Comparison of ENCODE assay signal across 1 cellular context in the genomic region with DNA sequence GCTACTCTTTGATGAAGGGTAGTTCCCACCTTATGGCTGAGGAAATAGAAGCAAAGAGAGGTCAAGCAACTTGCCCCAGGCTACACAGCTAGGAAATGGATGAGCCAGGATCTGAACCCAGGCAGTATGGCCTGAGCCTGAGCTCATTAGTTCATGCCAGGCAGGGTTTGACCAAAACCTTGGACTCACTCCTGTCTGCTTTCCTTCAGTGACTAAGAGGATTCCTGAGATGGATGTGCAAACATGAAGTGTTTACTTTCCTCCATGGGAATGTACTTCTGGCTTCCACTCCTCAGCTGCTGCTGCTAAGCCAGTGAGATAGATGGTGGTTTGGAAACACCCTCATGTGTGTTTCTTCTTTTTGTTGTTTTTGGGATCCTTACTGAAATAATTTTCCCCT.
TF ChIP-seq lines count a peak whose summit lies in the region.

No MANE protein-coding gene starts in this region.

TF ChIP-seq in HepG2, 621 proteins besides CTCF, POLR2A, EP300 and RAD21 (continued from another document and continues in another):
- no peak for TF ChIP-seq ZSCAN21 (CRISPR knock-in tag; IDR thresholded peaks at IDR 0.05; ENCODE audit: borderline replicate concordance)
- peak; percentile 68; the same call in 1 of the 2 replicates for TF ChIP-seq SMARCE1 (IDR thresholded peaks at IDR 0.05; ENCODE audit: borderline replicate concordance)
- TF ChIP-seq MXD4 (CRISPR knock-in tag; IDR thresholded peaks at IDR 0.05), result no peak
- TF ChIP-seq FOXP1 (IDR thresholded peaks at IDR 0.05), result no peak
- peak; percentile 45; the same call in 1 of the 2 replicates for TF ChIP-seq FOXP1 (CRISPR knock-in tag; IDR thresholded peaks at IDR 0.05)
- no peak for TF ChIP-seq CHD2 (IDR thresholded peaks at IDR 0.05; ENCODE audit: low read depth, low read length)
- peak; percentile 83 for TF ChIP-seq FOXA3 (CRISPR knock-in tag; IDR thresholded peaks at IDR 0.05)
- no peak for TF ChIP-seq ZKSCAN5 (CRISPR knock-in tag; IDR thresholded peaks at IDR 0.05)
- TF ChIP-seq ZBTB21 (CRISPR knock-in tag; IDR thresholded peaks at IDR 0.05), result no peak
- peak; percentile 26; the same call in 1 of the 2 replicates for TF ChIP-seq ERF (CRISPR knock-in tag; IDR thresholded peaks at IDR 0.05)
- peak; percentile 86; the same call in 1 of the 2 replicates for TF ChIP-seq ZNF768 (CRISPR knock-in tag; IDR thresholded peaks at IDR 0.05)
- no peak for TF ChIP-seq ZFP90 (CRISPR knock-in tag; IDR thresholded peaks at IDR 0.05; ENCODE audit: borderline replicate concordance)
- TF ChIP-seq ZNF430 (CRISPR knock-in tag; IDR thresholded peaks at IDR 0.05), result no peak
- TF ChIP-seq ZNF598 (CRISPR knock-in tag; IDR thresholded peaks at IDR 0.05; ENCODE audit: borderline replicate concordance), result no peak
- TF ChIP-seq, protein P1, sequence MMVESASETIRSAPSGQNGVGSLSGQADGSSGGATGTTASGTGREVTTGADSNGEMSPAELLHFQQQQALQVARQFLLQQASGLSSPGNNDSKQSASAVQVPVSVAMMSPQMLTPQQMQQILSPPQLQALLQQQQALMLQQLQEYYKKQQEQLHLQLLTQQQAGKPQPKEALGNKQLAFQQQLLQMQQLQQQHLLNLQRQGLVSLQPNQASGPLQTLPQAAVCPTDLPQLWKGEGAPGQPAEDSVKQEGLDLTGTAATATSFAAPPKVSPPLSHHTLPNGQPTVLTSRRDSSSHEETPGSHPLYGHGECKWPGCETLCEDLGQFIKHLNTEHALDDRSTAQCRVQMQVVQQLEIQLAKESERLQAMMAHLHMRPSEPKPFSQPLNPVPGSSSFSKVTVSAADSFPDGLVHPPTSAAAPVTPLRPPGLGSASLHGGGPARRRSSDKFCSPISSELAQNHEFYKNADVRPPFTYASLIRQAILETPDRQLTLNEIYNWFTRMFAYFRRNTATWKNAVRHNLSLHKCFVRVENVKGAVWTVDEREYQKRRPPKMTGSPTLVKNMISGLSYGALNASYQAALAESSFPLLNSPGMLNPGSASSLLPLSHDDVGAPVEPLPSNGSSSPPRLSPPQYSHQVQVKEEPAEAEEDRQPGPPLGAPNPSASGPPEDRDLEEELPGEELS (CRISPR knock-in tag; IDR thresholded peaks at IDR 0.05), result peak; percentile 41
- peak; percentile 83 for TF ChIP-seq ZNF24 (IDR thresholded peaks at IDR 0.05)
- TF ChIP-seq, protein P2, sequence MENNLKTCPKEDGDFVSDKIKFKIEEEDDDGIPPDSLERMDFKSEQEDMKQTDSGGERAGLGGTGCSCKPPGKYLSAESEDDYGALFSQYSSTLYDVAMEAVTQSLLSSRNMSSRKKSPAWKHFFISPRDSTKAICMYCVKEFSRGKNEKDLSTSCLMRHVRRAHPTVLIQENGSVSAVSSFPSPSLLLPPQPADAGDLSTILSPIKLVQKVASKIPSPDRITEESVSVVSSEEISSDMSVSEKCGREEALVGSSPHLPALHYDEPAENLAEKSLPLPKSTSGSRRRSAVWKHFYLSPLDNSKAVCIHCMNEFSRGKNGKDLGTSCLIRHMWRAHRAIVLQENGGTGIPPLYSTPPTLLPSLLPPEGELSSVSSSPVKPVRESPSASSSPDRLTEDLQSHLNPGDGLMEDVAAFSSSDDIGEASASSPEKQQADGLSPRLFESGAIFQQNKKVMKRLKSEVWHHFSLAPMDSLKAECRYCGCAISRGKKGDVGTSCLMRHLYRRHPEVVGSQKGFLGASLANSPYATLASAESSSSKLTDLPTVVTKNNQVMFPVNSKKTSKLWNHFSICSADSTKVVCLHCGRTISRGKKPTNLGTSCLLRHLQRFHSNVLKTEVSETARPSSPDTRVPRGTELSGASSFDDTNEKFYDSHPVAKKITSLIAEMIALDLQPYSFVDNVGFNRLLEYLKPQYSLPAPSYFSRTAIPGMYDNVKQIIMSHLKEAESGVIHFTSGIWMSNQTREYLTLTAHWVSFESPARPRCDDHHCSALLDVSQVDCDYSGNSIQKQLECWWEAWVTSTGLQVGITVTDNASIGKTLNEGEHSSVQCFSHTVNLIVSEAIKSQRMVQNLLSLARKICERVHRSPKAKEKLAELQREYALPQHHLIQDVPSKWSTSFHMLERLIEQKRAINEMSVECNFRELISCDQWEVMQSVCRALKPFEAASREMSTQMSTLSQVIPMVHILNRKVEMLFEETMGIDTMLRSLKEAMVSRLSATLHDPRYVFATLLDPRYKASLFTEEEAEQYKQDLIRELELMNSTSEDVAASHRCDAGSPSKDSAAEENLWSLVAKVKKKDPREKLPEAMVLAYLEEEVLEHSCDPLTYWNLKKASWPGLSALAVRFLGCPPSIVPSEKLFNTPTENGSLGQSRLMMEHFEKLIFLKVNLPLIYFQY (CRISPR knock-in tag; IDR thresholded peaks at IDR 0.05; ENCODE audit: borderline replicate concordance), result no peak
- no peak for TF ChIP-seq RARG (CRISPR knock-in tag; IDR thresholded peaks at IDR 0.05; ENCODE audit: low read depth)
- TF ChIP-seq PHF21A (CRISPR knock-in tag; IDR thresholded peaks at IDR 0.05), result 0 out of 2 replicates have a peak, but pooled peaks have one; percentile 26
- peak; percentile 20; the same call in 1 of the 2 replicates for TF ChIP-seq HMG20A (CRISPR knock-in tag; IDR thresholded peaks at IDR 0.05; ENCODE audit: borderline replicate concordance)
- TF ChIP-seq RAD51 (IDR thresholded peaks at IDR 0.05; ENCODE audit: borderline replicate concordance), result no peak
- TF ChIP-seq, protein P3, sequence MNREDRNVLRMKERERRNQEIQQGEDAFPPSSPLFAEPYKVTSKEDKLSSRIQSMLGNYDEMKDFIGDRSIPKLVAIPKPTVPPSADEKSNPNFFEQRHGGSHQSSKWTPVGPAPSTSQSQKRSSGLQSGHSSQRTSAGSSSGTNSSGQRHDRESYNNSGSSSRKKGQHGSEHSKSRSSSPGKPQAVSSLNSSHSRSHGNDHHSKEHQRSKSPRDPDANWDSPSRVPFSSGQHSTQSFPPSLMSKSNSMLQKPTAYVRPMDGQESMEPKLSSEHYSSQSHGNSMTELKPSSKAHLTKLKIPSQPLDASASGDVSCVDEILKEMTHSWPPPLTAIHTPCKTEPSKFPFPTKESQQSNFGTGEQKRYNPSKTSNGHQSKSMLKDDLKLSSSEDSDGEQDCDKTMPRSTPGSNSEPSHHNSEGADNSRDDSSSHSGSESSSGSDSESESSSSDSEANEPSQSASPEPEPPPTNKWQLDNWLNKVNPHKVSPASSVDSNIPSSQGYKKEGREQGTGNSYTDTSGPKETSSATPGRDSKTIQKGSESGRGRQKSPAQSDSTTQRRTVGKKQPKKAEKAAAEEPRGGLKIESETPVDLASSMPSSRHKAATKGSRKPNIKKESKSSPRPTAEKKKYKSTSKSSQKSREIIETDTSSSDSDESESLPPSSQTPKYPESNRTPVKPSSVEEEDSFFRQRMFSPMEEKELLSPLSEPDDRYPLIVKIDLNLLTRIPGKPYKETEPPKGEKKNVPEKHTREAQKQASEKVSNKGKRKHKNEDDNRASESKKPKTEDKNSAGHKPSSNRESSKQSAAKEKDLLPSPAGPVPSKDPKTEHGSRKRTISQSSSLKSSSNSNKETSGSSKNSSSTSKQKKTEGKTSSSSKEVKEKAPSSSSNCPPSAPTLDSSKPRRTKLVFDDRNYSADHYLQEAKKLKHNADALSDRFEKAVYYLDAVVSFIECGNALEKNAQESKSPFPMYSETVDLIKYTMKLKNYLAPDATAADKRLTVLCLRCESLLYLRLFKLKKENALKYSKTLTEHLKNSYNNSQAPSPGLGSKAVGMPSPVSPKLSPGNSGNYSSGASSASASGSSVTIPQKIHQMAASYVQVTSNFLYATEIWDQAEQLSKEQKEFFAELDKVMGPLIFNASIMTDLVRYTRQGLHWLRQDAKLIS (CRISPR knock-in tag; IDR thresholded peaks at IDR 0.05), result 0 out of 2 replicates have a peak, but pooled peaks have one; percentile 34
- TF ChIP-seq KDM1A (CRISPR knock-in tag; IDR thresholded peaks at IDR 0.05), result peak; percentile 73; the same call in 1 of the 2 replicates
- TF ChIP-seq, protein P4, sequence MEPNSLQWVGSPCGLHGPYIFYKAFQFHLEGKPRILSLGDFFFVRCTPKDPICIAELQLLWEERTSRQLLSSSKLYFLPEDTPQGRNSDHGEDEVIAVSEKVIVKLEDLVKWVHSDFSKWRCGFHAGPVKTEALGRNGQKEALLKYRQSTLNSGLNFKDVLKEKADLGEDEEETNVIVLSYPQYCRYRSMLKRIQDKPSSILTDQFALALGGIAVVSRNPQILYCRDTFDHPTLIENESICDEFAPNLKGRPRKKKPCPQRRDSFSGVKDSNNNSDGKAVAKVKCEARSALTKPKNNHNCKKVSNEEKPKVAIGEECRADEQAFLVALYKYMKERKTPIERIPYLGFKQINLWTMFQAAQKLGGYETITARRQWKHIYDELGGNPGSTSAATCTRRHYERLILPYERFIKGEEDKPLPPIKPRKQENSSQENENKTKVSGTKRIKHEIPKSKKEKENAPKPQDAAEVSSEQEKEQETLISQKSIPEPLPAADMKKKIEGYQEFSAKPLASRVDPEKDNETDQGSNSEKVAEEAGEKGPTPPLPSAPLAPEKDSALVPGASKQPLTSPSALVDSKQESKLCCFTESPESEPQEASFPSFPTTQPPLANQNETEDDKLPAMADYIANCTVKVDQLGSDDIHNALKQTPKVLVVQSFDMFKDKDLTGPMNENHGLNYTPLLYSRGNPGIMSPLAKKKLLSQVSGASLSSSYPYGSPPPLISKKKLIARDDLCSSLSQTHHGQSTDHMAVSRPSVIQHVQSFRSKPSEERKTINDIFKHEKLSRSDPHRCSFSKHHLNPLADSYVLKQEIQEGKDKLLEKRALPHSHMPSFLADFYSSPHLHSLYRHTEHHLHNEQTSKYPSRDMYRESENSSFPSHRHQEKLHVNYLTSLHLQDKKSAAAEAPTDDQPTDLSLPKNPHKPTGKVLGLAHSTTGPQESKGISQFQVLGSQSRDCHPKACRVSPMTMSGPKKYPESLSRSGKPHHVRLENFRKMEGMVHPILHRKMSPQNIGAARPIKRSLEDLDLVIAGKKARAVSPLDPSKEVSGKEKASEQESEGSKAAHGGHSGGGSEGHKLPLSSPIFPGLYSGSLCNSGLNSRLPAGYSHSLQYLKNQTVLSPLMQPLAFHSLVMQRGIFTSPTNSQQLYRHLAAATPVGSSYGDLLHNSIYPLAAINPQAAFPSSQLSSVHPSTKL (CRISPR knock-in tag; IDR thresholded peaks at IDR 0.05), result peak; percentile 85
- TF ChIP-seq, protein P5, sequence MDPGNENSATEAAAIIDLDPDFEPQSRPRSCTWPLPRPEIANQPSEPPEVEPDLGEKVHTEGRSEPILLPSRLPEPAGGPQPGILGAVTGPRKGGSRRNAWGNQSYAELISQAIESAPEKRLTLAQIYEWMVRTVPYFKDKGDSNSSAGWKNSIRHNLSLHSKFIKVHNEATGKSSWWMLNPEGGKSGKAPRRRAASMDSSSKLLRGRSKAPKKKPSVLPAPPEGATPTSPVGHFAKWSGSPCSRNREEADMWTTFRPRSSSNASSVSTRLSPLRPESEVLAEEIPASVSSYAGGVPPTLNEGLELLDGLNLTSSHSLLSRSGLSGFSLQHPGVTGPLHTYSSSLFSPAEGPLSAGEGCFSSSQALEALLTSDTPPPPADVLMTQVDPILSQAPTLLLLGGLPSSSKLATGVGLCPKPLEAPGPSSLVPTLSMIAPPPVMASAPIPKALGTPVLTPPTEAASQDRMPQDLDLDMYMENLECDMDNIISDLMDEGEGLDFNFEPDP (CRISPR knock-in tag; conservative IDR thresholded peaks at IDR 0.05), result no peak
- no peak for TF ChIP-seq ZNF225 (CRISPR knock-in tag; IDR thresholded peaks at IDR 0.05)
- no peak for TF ChIP-seq NCOA1 (CRISPR knock-in tag; IDR thresholded peaks at IDR 0.05)
- peak; percentile 13; the same call in 1 of the 2 replicates for TF ChIP-seq ETV5 (CRISPR knock-in tag; IDR thresholded peaks at IDR 0.05; ENCODE audit: borderline replicate concordance)
- peak; percentile 88 for TF ChIP-seq RCOR2 (CRISPR knock-in tag; IDR thresholded peaks at IDR 0.05)
- peak; percentile 33; the same call in 1 of the 2 replicates for TF ChIP-seq HNF4A (CRISPR knock-in tag; IDR thresholded peaks at IDR 0.05)
- no peak for TF ChIP-seq ZNF460 (CRISPR knock-in tag; IDR thresholded peaks at IDR 0.05; ENCODE audit: borderline replicate concordance)
- TF ChIP-seq KDM4B (CRISPR knock-in tag; IDR thresholded peaks at IDR 0.05), result no peak
- peak; percentile 86 for TF ChIP-seq ZMYM2 (CRISPR knock-in tag; IDR thresholded peaks at IDR 0.05)
- TF ChIP-seq, protein P6, sequence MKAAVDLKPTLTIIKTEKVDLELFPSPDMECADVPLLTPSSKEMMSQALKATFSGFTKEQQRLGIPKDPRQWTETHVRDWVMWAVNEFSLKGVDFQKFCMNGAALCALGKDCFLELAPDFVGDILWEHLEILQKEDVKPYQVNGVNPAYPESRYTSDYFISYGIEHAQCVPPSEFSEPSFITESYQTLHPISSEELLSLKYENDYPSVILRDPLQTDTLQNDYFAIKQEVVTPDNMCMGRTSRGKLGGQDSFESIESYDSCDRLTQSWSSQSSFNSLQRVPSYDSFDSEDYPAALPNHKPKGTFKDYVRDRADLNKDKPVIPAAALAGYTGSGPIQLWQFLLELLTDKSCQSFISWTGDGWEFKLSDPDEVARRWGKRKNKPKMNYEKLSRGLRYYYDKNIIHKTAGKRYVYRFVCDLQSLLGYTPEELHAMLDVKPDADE (CRISPR knock-in tag; IDR thresholded peaks at IDR 0.05), result no peak
- TF ChIP-seq ZNF562 (CRISPR knock-in tag; IDR thresholded peaks at IDR 0.05; ENCODE audit: borderline replicate concordance), result no peak
- TF ChIP-seq HNRNPLL (IDR thresholded peaks at IDR 0.05; ENCODE audit: low read depth, low read length, poor library complexity, severe bottlenecking), result no peak
- TF ChIP-seq, protein P7, sequence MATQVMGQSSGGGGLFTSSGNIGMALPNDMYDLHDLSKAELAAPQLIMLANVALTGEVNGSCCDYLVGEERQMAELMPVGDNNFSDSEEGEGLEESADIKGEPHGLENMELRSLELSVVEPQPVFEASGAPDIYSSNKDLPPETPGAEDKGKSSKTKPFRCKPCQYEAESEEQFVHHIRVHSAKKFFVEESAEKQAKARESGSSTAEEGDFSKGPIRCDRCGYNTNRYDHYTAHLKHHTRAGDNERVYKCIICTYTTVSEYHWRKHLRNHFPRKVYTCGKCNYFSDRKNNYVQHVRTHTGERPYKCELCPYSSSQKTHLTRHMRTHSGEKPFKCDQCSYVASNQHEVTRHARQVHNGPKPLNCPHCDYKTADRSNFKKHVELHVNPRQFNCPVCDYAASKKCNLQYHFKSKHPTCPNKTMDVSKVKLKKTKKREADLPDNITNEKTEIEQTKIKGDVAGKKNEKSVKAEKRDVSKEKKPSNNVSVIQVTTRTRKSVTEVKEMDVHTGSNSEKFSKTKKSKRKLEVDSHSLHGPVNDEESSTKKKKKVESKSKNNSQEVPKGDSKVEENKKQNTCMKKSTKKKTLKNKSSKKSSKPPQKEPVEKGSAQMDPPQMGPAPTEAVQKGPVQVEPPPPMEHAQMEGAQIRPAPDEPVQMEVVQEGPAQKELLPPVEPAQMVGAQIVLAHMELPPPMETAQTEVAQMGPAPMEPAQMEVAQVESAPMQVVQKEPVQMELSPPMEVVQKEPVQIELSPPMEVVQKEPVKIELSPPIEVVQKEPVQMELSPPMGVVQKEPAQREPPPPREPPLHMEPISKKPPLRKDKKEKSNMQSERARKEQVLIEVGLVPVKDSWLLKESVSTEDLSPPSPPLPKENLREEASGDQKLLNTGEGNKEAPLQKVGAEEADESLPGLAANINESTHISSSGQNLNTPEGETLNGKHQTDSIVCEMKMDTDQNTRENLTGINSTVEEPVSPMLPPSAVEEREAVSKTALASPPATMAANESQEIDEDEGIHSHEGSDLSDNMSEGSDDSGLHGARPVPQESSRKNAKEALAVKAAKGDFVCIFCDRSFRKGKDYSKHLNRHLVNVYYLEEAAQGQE (IDR thresholded peaks at IDR 0.05; ENCODE audit: borderline replicate concordance in 1 of 2, low read depth in 1 of 2, low read length in 2 of 2), result no peak
- 0 out of 2 replicates have a peak, but pooled peaks have one; percentile 27 for TF ChIP-seq THAP11 (CRISPR knock-in tag; IDR thresholded peaks at IDR 0.05)
- peak; percentile 48; the same call in 1 of the 2 replicates for TF ChIP-seq ELF3 (CRISPR knock-in tag; IDR thresholded peaks at IDR 0.05)
- TF ChIP-seq ADNP (CRISPR knock-in tag; IDR thresholded peaks at IDR 0.05), result peak; percentile 49; the same call in 1 of the 2 replicates
- no peak for TF ChIP-seq HCFC1 (IDR thresholded peaks at IDR 0.05; ENCODE audit: low read depth, low read length)
